In genomic region chr6:166361080-166361429, GRCh38 we compare ENCODE assay signal across 1 cellular context.
TF ChIP-seq lines count a peak whose summit lies in the region.

No MANE protein-coding gene starts in this region.

TF ChIP-seq in HepG2, 621 proteins besides CTCF, POLR2A, EP300 and RAD21 (continued from another document and continues in another):
- TF ChIP-seq, protein P1, sequence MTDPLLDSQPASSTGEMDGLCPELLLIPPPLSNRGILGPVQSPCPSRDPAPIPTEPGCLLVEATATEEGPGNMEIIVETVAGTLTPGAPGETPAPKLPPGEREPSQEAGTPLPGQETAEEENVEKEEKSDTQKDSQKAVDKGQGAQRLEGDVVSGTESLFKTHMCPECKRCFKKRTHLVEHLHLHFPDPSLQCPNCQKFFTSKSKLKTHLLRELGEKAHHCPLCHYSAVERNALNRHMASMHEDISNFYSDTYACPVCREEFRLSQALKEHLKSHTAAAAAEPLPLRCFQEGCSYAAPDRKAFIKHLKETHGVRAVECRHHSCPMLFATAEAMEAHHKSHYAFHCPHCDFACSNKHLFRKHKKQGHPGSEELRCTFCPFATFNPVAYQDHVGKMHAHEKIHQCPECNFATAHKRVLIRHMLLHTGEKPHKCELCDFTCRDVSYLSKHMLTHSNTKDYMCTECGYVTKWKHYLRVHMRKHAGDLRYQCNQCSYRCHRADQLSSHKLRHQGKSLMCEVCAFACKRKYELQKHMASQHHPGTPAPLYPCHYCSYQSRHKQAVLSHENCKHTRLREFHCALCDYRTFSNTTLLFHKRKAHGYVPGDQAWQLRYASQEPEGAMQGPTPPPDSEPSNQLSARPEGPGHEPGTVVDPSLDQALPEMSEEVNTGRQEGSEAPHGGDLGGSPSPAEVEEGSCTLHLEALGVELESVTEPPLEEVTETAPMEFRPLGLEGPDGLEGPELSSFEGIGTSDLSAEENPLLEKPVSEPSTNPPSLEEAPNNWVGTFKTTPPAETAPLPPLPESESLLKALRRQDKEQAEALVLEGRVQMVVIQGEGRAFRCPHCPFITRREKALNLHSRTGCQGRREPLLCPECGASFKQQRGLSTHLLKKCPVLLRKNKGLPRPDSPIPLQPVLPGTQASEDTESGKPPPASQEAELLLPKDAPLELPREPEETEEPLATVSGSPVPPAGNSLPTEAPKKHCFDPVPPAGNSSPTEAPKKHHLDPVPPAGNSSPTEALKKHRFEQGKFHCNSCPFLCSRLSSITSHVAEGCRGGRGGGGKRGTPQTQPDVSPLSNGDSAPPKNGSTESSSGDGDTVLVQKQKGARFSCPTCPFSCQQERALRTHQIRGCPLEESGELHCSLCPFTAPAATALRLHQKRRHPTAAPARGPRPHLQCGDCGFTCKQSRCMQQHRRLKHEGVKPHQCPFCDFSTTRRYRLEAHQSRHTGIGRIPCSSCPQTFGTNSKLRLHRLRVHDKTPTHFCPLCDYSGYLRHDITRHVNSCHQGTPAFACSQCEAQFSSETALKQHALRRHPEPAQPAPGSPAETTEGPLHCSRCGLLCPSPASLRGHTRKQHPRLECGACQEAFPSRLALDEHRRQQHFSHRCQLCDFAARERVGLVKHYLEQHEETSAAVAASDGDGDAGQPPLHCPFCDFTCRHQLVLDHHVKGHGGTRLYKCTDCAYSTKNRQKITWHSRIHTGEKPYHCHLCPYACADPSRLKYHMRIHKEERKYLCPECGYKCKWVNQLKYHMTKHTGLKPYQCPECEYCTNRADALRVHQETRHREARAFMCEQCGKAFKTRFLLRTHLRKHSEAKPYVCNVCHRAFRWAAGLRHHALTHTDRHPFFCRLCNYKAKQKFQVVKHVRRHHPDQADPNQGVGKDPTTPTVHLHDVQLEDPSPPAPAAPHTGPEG (CRISPR knock-in tag; IDR thresholded peaks at IDR 0.05): peak; percentile 92
- TF ChIP-seq CENPBD1 (CRISPR knock-in tag; IDR thresholded peaks at IDR 0.05; ENCODE audit: borderline replicate concordance, low read depth) (no peak), ZNF383 (CRISPR knock-in tag; IDR thresholded peaks at IDR 0.05; ENCODE audit: borderline replicate concordance) (no peak), ZNF431 (CRISPR knock-in tag; IDR thresholded peaks at IDR 0.05; ENCODE audit: borderline replicate concordance, low read depth) (peak; percentile 89; the same call in 1 of the 2 replicates), HNF4G (IDR thresholded peaks at IDR 0.05; ENCODE audit: borderline replicate concordance, low read depth, low read length) (peak; percentile 84), HNF4G (CRISPR knock-in tag; IDR thresholded peaks at IDR 0.05; ENCODE audit: borderline replicate concordance, low read depth) (peak; percentile 66; the same call in 1 of the 2 replicates), MAFF (IDR thresholded peaks at IDR 0.05; ENCODE audit: low read depth, low read length) (peak; percentile 61), ZNF7 (CRISPR knock-in tag; IDR thresholded peaks at IDR 0.05) (peak; percentile 65; the same call in 1 of the 2 replicates), PAWR (CRISPR knock-in tag; IDR thresholded peaks at IDR 0.05; ENCODE audit: borderline replicate concordance) (no peak), PBX2 (CRISPR knock-in tag; IDR thresholded peaks at IDR 0.05) (peak; percentile 54; the same call in 1 of the 2 replicates), ZFP62 (CRISPR knock-in tag; IDR thresholded peaks at IDR 0.05) (no peak), RAD51 (IDR thresholded peaks at IDR 0.05; ENCODE audit: borderline replicate concordance) (no peak), SMAD3 (CRISPR knock-in tag; IDR thresholded peaks at IDR 0.05) (peak; percentile 99), MTA3 (CRISPR knock-in tag; IDR thresholded peaks at IDR 0.05) (no peak), ARNT (IDR thresholded peaks at IDR 0.05) (no peak), LCORL (IDR thresholded peaks at IDR 0.05) (0 out of 2 replicates have a peak, but pooled peaks have one; percentile 21), LCORL (CRISPR knock-in tag; IDR thresholded peaks at IDR 0.05) (peak; percentile 92), NPAS2 (CRISPR knock-in tag; IDR thresholded peaks at IDR 0.05; ENCODE audit: borderline replicate concordance) (no peak), NAIF1 (CRISPR knock-in tag; IDR thresholded peaks at IDR 0.05; ENCODE audit: borderline replicate concordance) (peak; percentile 87), HOXA7 (CRISPR knock-in tag; IDR thresholded peaks at IDR 0.05) (0 out of 2 replicates have a peak, but pooled peaks have one; percentile 36), AKAP8 (CRISPR knock-in tag; IDR thresholded peaks at IDR 0.05) (peak; percentile 86; the same call in 1 of the 2 replicates), CENPX (CRISPR knock-in tag; IDR thresholded peaks at IDR 0.05) (no peak), RFX1 (IDR thresholded peaks at IDR 0.05) (no peak), MTF2 (CRISPR knock-in tag; IDR thresholded peaks at IDR 0.05; ENCODE audit: borderline replicate concordance) (no peak), ZNF451 (CRISPR knock-in tag; IDR thresholded peaks at IDR 0.05) (peak; percentile 72; the same call in 1 of the 2 replicates), REPIN1 (CRISPR knock-in tag; IDR thresholded peaks at IDR 0.05; ENCODE audit: borderline replicate concordance, low read depth) (peak; percentile 93), TMF1 (CRISPR knock-in tag; IDR thresholded peaks at IDR 0.05; ENCODE audit: low read depth) (no peak), CHD2 (IDR thresholded peaks at IDR 0.05; ENCODE audit: low read depth, low read length) (no peak), ESRRA (CRISPR knock-in tag; IDR thresholded peaks at IDR 0.05; ENCODE audit: low read depth) (peak; percentile 83), ZNF546 (CRISPR knock-in tag; conservative IDR thresholded peaks at IDR 0.05) (peak; percentile 50; the same call in 1 of the 2 replicates), ZNF615 (CRISPR knock-in tag; IDR thresholded peaks at IDR 0.05; ENCODE audit: borderline replicate concordance) (peak; percentile 76; the same call in 1 of the 2 replicates), POGK (CRISPR knock-in tag; conservative IDR thresholded peaks at IDR 0.05) (peak; percentile 95), ZNF580 (CRISPR knock-in tag; IDR thresholded peaks at IDR 0.05; ENCODE audit: borderline replicate concordance, low read depth) (peak; percentile 81; the same call in 1 of the 2 replicates), ZNF333 (CRISPR knock-in tag; IDR thresholded peaks at IDR 0.05; ENCODE audit: borderline replicate concordance) (no peak), ZNF251 (CRISPR knock-in tag; IDR thresholded peaks at IDR 0.05) (no peak), RARA (CRISPR knock-in tag; IDR thresholded peaks at IDR 0.05) (peak; percentile 97), AGO1 (IDR thresholded peaks at IDR 0.05; ENCODE audit: low read depth, low read length, poor library complexity, severe bottlenecking) (no peak), ETV5 (CRISPR knock-in tag; IDR thresholded peaks at IDR 0.05; ENCODE audit: borderline replicate concordance) (peak; percentile 98), ZNF772 (CRISPR knock-in tag; IDR thresholded peaks at IDR 0.05) (peak; percentile 98), PLRG1 (conservative IDR thresholded peaks at IDR 0.05) (no peak), TOPORS (CRISPR knock-in tag; IDR thresholded peaks at IDR 0.05) (peak; percentile 59; the same call in 1 of the 2 replicates)
- TF ChIP-seq, protein P2, sequence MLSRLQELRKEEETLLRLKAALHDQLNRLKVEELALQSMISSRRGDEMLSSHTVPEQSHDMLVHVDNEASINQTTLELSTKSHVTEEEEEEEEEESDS (CRISPR knock-in tag; IDR thresholded peaks at IDR 0.05; ENCODE audit: borderline replicate concordance): 0 out of 2 replicates have a peak, but pooled peaks have one; percentile 57
- TF ChIP-seq, protein P3, sequence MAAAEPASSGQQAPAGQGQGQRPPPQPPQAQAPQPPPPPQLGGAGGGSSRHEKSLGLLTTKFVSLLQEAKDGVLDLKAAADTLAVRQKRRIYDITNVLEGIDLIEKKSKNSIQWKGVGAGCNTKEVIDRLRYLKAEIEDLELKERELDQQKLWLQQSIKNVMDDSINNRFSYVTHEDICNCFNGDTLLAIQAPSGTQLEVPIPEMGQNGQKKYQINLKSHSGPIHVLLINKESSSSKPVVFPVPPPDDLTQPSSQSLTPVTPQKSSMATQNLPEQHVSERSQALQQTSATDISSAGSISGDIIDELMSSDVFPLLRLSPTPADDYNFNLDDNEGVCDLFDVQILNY (CRISPR knock-in tag; conservative IDR thresholded peaks at IDR 0.05): no peak
- TF ChIP-seq, protein P4, sequence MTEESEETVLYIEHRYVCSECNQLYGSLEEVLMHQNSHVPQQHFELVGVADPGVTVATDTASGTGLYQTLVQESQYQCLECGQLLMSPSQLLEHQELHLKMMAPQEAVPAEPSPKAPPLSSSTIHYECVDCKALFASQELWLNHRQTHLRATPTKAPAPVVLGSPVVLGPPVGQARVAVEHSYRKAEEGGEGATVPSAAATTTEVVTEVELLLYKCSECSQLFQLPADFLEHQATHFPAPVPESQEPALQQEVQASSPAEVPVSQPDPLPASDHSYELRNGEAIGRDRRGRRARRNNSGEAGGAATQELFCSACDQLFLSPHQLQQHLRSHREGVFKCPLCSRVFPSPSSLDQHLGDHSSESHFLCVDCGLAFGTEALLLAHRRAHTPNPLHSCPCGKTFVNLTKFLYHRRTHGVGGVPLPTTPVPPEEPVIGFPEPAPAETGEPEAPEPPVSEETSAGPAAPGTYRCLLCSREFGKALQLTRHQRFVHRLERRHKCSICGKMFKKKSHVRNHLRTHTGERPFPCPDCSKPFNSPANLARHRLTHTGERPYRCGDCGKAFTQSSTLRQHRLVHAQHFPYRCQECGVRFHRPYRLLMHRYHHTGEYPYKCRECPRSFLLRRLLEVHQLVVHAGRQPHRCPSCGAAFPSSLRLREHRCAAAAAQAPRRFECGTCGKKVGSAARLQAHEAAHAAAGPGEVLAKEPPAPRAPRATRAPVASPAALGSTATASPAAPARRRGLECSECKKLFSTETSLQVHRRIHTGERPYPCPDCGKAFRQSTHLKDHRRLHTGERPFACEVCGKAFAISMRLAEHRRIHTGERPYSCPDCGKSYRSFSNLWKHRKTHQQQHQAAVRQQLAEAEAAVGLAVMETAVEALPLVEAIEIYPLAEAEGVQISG (CRISPR knock-in tag; IDR thresholded peaks at IDR 0.05): peak; percentile 94
- TF ChIP-seq, protein P5, sequence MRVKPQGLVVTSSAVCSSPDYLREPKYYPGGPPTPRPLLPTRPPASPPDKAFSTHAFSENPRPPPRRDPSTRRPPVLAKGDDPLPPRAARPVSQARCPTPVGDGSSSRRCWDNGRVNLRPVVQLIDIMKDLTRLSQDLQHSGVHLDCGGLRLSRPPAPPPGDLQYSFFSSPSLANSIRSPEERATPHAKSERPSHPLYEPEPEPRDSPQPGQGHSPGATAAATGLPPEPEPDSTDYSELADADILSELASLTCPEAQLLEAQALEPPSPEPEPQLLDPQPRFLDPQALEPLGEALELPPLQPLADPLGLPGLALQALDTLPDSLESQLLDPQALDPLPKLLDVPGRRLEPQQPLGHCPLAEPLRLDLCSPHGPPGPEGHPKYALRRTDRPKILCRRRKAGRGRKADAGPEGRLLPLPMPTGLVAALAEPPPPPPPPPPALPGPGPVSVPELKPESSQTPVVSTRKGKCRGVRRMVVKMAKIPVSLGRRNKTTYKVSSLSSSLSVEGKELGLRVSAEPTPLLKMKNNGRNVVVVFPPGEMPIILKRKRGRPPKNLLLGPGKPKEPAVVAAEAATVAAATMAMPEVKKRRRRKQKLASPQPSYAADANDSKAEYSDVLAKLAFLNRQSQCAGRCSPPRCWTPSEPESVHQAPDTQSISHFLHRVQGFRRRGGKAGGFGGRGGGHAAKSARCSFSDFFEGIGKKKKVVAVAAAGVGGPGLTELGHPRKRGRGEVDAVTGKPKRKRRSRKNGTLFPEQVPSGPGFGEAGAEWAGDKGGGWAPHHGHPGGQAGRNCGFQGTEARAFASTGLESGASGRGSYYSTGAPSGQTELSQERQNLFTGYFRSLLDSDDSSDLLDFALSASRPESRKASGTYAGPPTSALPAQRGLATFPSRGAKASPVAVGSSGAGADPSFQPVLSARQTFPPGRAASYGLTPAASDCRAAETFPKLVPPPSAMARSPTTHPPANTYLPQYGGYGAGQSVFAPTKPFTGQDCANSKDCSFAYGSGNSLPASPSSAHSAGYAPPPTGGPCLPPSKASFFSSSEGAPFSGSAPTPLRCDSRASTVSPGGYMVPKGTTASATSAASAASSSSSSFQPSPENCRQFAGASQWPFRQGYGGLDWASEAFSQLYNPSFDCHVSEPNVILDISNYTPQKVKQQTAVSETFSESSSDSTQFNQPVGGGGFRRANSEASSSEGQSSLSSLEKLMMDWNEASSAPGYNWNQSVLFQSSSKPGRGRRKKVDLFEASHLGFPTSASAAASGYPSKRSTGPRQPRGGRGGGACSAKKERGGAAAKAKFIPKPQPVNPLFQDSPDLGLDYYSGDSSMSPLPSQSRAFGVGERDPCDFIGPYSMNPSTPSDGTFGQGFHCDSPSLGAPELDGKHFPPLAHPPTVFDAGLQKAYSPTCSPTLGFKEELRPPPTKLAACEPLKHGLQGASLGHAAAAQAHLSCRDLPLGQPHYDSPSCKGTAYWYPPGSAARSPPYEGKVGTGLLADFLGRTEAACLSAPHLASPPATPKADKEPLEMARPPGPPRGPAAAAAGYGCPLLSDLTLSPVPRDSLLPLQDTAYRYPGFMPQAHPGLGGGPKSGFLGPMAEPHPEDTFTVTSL (CRISPR knock-in tag; IDR thresholded peaks at IDR 0.05; ENCODE audit: borderline replicate concordance): peak; percentile 95
